Comparison of ENCODE assay signal across 8 cellular contexts in genomic region chr10:103493362-103493871, GRCh38. TPM values are rescaled to one million over a fixed set of nuclear protein-coding genes. Genes with fewer than 3 reads are reported as not detected.
DNase-seq lines count a peak whose midpoint lies in the region; ATAC-seq and TF ChIP-seq lines count a peak whose summit lies in the region.

NEURL1 (plus strand) TSS chr10:103493705; CDS start chr10:103494388, 683 bp downstream.

- intact Hi-C loops in mucosa of descending colon (cut with DNase I, micrococcal nuclease) (no loop called here), testis (cut with DNase I; ENCODE audit: low total_unique reads) (no loop called here)

- no peak within 1 kb of the TSS for H3K27ac ChIP-seq in testis

- WGBS in testis, 2 donors = 2 to 10% methylated on average over 5 to 57 of the region's 57 CpGs

- ATAC-seq in mucosa of descending colon = peak; percentile 31

- in situ Hi-C loops in ACHN (cut with HindIII; ENCODE audit: low pct_ligation_motif_present, low pct_unique_long_range_greater_than_20kb, low sequenced_read_pairs) = no loop called here

- H3K4me3 ChIP-seq in mucosa of descending colon = no peak within 1 kb of the TSS
- H3K4me3 ChIP-seq in testis = peak within 1 kb of the TSS; percentile 53 to 76

- TF ChIP-seq CTCF in mucosa of descending colon (IDR thresholded peaks at IDR 0.05) = no peak
- no peak for TF ChIP-seq CTCF in testis (IDR thresholded peaks at IDR 0.05)

- H3K9me3 ChIP-seq in mucosa of descending colon (no peaks in the 10 kb centered on the region), testis (no peaks in the 10 kb centered on the region)

- DNase-seq in NCI-H1436 (lab: John Stamatoyannopoulos, UW) (peak; percentile 34), NCI-H1436 treated with DMSO at 0.1 percent for 48 hours (lab: John Stamatoyannopoulos, UW) (no peak), RPMI7951 (ENCODE audit: low read depth) (peak; percentile 25), dermis blood vessel endothelial cell (peak; percentile 17), mucosa of descending colon (peak in 2 of 3 donors; percentile 33), testis (peak; percentile 72), OCI-M2 (lab: John Stamatoyannopoulos, UW; ENCODE audit: unreplicated experiment) (no peak), ACHN (no peak)

- H3K4me1 ChIP-seq in mucosa of descending colon (ENCODE audit: low read depth) (peaks cover 12% of the 10 kb centered on the region), testis (no peaks in the 10 kb centered on the region)

- no peak for TF ChIP-seq POLR2A in testis (IDR thresholded peaks at IDR 0.05)

- no peaks in the 10 kb centered on the region for H3K36me3 ChIP-seq in mucosa of descending colon (ENCODE audit: low read depth)
- H3K36me3 ChIP-seq in testis (ENCODE audit: low read depth, missing control alignments) = no peaks in the 10 kb centered on the region

- no peaks in the 10 kb centered on the region for H3K27me3 ChIP-seq in testis

RNA-seq across cellular contexts. Expression of gene NEURL1, which starts in this region (rescaled TPM):
- total RNA-seq in RPMI7951 (2014; rRNA removed; shearing (Covaris generic)) = not detected in 2 replicates
- total RNA-seq in dermis blood vessel endothelial cell (0.19 TPM in 1 of 2 replicates, not detected in the other), mucosa of descending colon (10 to 100 TPM; 15.9 to 68.7 (median 42.9) TPM), testis (10 to 100 TPM; 17.8 to 21.9 TPM)
- 19.8 TPM for polyA plus RNA-seq in testis (ENCODE audit: insufficient read depth, low read depth, low replicate concordance)

Comparison
In these comparisons a context has a peak if more than half of its experiments do, and no peak if none do; other contexts are left out.
1. RNA of gene NEURL1 (total RNA-seq): 15.9 to 68.7 TPM in mucosa of descending colon and 17.8 to 21.9 TPM in testis; not detected in RPMI7951 and 0.19 TPM in dermis blood vessel endothelial cell; every median in the first group is over 10 times any median in the second.
2. DNase-seq: peak in NCI-H1436 (single experiment), mucosa of descending colon (2 of 3) and testis (single experiment); none in NCI-H1436 treated with DMSO at 0.1 percent for 48 hours (single experiment), OCI-M2 (single experiment) and ACHN (single experiment).
3. Peak in DNase-seq in RPMI7951; RNA of the gene not detected or under 1 TPM.
4. Peak in DNase-seq in dermis blood vessel endothelial cell; RNA of the gene not detected or under 1 TPM.